In the genomic region with DNA sequence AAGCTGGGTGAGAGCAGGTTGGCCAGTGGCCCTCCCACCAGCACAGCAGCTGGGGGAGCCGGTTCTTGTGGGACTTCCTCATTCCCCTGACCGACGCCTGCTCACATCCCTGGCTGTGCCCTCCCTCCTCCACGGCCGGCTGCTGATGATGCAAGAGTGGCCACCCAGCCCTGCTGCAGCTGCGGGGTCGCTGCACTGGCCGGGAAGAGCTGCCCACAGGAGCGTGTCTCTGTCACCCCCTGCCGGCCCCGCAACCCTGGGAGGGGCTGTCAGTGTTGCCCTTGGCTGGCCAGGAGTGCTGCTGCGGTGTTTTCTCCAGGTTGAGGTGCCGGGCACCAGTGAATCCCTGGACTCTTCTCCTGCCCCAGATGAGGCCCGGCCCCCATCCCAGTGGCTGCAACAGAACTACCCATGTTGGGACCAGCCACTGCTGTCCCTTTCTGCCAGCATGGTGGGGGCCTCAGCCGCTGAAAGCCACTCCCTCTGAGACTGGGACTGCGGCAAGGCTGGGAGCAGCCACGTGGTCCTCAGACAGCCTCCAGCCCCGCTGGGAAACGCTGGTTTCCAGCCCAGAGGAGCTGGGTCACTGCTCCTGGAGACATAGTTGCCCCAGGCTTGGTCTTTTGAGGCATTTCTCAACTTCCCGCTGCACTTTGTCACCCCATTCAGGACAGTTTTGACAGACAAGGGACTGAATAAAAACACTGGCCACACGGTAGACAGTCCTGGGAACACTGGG, we compare ENCODE assay signal across 8 cellular contexts. TPM values are rescaled to one million over a fixed set of nuclear protein-coding genes. Genes with fewer than 3 reads are reported as not detected.
DNase-seq lines count a peak whose midpoint lies in the region; TF ChIP-seq lines count a peak whose summit lies in the region.

No MANE protein-coding gene starts in this region.

- no peaks in the 10 kb centered on the region for H3K36me3 ChIP-seq in A673 (ENCODE audit: insufficient read depth, low read length, poor library complexity, severe bottlenecking)

- CTCF ChIA-PET in A673 (lab: Charles Lee) = no interaction called here
- CTCF ChIA-PET in HEK293T (lab: Yijun Ruan, JAX) = interaction anchor here (0.6 to 1.6 kb wide), 2 partner anchors 10 to 887 kb away, joined by 3 to 4 read pairs; a partner anchor contains a TSS

- intact Hi-C loops in A673 (cut with micrococcal nuclease; ENCODE audit: unreplicated experiment) = no loop called here

- BruUV-seq in A673 (replicated peaks; lab: Mats Ljungman, UMichigan) = no TSS peak

- no peak overlapping the region for H3K4me3 ChIP-seq in A673 (ENCODE audit: low read depth, low read length, poor library complexity, severe bottlenecking)
- no peak overlapping the region for H3K4me3 ChIP-seq in fibroblast of mammary gland (ENCODE audit: control insufficient read depth, low read depth, low read length)

- peak overlapping the region; percentile 37 for H3K27ac ChIP-seq in A673 (ENCODE audit: low read depth, low read length, poor library complexity, severe bottlenecking)

- POLR2A ChIA-PET in A673 (lab: Charles Lee; ENCODE audit: low non-redundant PET) (interaction anchor here (0.7 kb wide), 1 partner anchor 23 kb away, joined by 3 read pairs; no protein-coding TSS in a partner anchor), HEK293T (lab: Yijun Ruan, JAX) (interaction anchor here (3.1 kb wide), 1 partner anchor 10 kb away, joined by 10 read pairs; a partner anchor contains a TSS)

- no peaks in the 10 kb centered on the region for H3K27me3 ChIP-seq in A673 (replicated peaks; ENCODE audit: insufficient read depth, low read depth, low read length, poor library complexity)

- TF ChIP-seq CTCF in A673 (conservative IDR thresholded peaks at IDR 0.05; ENCODE audit: low read depth, low read length) (no peak), GM20000 (IDR thresholded peaks at IDR 0.05; ENCODE audit: extremely low read depth, missing control alignments) (no peak), fibroblast of mammary gland (conservative IDR thresholded peaks at IDR 0.05; ENCODE audit: control insufficient read depth, insufficient read depth, low read depth, low read length) (peak; percentile 4), GM10266 (IDR thresholded peaks at IDR 0.05; ENCODE audit: control insufficient read depth, insufficient read depth, low read depth, missing control alignments) (no peak)

- H3K9me3 ChIP-seq in A673 (ENCODE audit: low read depth, low read length, poor library complexity, severe bottlenecking) = no peaks in the 10 kb centered on the region

- H3K4me1 ChIP-seq in A673 (ENCODE audit: insufficient read depth, low read length, poor library complexity, severe bottlenecking) = no peaks in the 10 kb centered on the region

- DNase-seq in A673 (ENCODE audit: low spot score) (no peak), GM20000 (ENCODE audit: low spot score) (peak; percentile 65), SKM-1 (lab: John Stamatoyannopoulos, UW; ENCODE audit: unreplicated experiment) (peak; percentile 76), fibroblast of mammary gland (ENCODE audit: low read depth) (peak; percentile 63), non-pigmented ciliary epithelial cell (ENCODE audit: low read depth) (peak; percentile 15), HEK293T (ENCODE audit: extremely low spot score) (no peak), GM10266 (ENCODE audit: extremely low spot score) (no peak), NCI-H446 treated with DMSO at 0.1 percent for 48 hours (lab: John Stamatoyannopoulos, UW) (no peak)

TF ChIP-seq in HEK293T, 16 proteins besides CTCF, POLR2A, EP300 and RAD21:
- TF ChIP-seq, protein P1, sequence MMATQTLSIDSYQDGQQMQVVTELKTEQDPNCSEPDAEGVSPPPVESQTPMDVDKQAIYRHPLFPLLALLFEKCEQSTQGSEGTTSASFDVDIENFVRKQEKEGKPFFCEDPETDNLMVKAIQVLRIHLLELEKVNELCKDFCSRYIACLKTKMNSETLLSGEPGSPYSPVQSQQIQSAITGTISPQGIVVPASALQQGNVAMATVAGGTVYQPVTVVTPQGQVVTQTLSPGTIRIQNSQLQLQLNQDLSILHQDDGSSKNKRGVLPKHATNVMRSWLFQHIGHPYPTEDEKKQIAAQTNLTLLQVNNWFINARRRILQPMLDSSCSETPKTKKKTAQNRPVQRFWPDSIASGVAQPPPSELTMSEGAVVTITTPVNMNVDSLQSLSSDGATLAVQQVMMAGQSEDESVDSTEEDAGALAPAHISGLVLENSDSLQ (IDR thresholded peaks at IDR 0.05) = no peak
- TF ChIP-seq CTBP1 (IDR thresholded peaks at IDR 0.05; ENCODE audit: borderline replicate concordance) = no peak

RNA-seq across cellular contexts. Expression of a gene that starts 0.7 kb away (rescaled TPM):
- total RNA-seq in A673 (2021) = 4.8 and 5.4 TPM in 2 replicates

RNA-seq across cellular contexts. Expression of a gene that starts 9.2 kb away (rescaled TPM):
- total RNA-seq in A673 (2021) = 32.7 and 37.3 TPM in 2 replicates

RNA-seq across cellular contexts. Expression of a gene that starts 27.2 kb away (rescaled TPM):
- total RNA-seq in A673 (2021) = 22.9 and 24.8 TPM in 2 replicates

RNA-seq across cellular contexts. Expression of a gene that starts 37.7 kb away (rescaled TPM):
- 135 and 146 TPM in 2 replicates for total RNA-seq in A673 (2021)

RNA-seq across cellular contexts. Expression of a gene that starts 37.7 kb away (rescaled TPM):
- 84.1 and 94.8 TPM in 2 replicates for total RNA-seq in A673 (2021)

Comparison
In these comparisons a context has a peak if more than half of its experiments do, and no peak if none do; other contexts are left out.
1. DNase-seq: peak in GM20000 (single experiment), SKM-1 (single experiment), fibroblast of mammary gland (single experiment) and non-pigmented ciliary epithelial cell (single experiment); none in A673 (single experiment), HEK293T (single experiment), GM10266 (single experiment) and NCI-H446 treated with DMSO at 0.1 percent for 48 hours (single experiment).